ENCODE assay signal across 22 cellular contexts in the genomic region with DNA sequence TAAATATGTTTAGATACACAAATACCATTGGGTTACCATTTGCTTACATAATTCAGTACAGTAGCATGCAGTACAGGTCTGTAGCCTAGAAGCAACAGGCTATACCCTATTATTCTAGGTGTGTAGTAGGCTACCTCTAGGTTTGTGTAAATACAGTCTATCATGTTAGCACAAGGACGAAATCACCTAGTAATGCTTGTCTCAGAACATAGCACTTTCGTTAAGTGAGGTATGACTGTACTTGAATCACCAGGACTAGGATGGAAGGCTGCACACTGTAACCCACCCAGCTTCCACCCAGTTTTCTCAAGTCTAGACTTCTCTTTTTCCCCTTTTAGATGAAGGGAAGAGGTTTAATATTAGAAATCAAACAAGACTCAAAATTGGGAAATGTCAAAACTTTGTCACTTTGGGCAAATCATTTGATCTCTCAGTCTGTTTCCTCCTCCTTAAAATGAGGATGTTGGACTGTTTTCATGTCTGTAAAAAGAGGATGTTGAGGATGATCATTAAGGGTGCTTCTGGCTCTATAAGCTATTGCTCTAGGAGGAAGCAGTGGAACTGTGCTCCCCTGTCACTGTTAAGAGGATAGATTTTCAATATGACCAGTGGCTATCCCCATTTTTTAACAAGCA. TPM values are rescaled to one million over a fixed set of nuclear protein-coding genes. Genes with fewer than 3 reads are reported as not detected.
A peak's percentile ranks its signal among the peaks of the same experiment; 100 is the strongest.
DNase-seq lines count a peak whose midpoint lies in the region; ATAC-seq and TF ChIP-seq lines count a peak whose summit lies in the region.
"Had no signal": no experiment of that assay in that cellular context is flagged by ENCODE, and none has a peak within 500 bp of the region (broad histone marks: within the 10 kb centered on the region; RNA-seq: fewer than 3 reads in every experiment).

No MANE protein-coding gene starts in this region.

- no peak for TF ChIP-seq CTCF in left ventricle myocardium inferior (IDR thresholded peaks at IDR 0.05; ENCODE audit: borderline replicate concordance)

- H3K36me3 ChIP-seq in left ventricle myocardium inferior, result no peaks in the 10 kb centered on the region
- H3K36me3 ChIP-seq: neural progenitor cell had no signal

- ATAC-seq in left ventricle myocardium superior (no peak), HG02970 (IDR thresholded peaks at IDR 0.05; ENCODE audit: low FRiP score, unreplicated experiment) (no peak), HG03196 (IDR thresholded peaks at IDR 0.05; ENCODE audit: unreplicated experiment) (no peak), HG03432 (IDR thresholded peaks at IDR 0.05; ENCODE audit: unreplicated experiment) (no peak)
- ATAC-seq: foreskin keratinocyte had no signal

- H3K9me3 ChIP-seq in left ventricle myocardium inferior (replicated peaks), result peaks cover 5% of the 10 kb centered on the region
- H3K9me3 ChIP-seq: SK-N-SH had no signal

- H3K4me1 ChIP-seq in left ventricle myocardium inferior, result peaks cover 35% of the 10 kb centered on the region
- H3K4me1 ChIP-seq: foreskin keratinocyte had no signal

- DNase-seq in left ventricle myocardium inferior (no peak), left ventricle myocardium superior (no peak), OCI-M1 (lab: John Stamatoyannopoulos, UW) (peak; percentile 64), epithelial cell of prostate (ENCODE audit: low read depth, low spot score) (no peak), NCI-H2196 (lab: John Stamatoyannopoulos, UW; ENCODE audit: unreplicated experiment) (no peak)
- DNase-seq: activated CD4-positive, alpha-beta T cell treated with anti-CD3 and anti-CD28 coated beads, Interleukin-2, amount 10 ng/mL, durations not matched to agents 7 days and 5 days; activated gamma-delta T cell treated with Interleukin-2 at 50 U/mL for 16 hours; amniotic stem cell; DMS 273 treated with DMSO at 0.1 percent for 48 hours; foreskin keratinocyte; kidney glomerular epithelial cell; NCI-H1417; NCI-H2171 treated with DMSO at 0.1 percent for 48 hours; SK-N-SH; small intestine; stimulated activated CD4-positive, alpha-beta T cell treated with anti-CD3 and anti-CD28 coated beads, Interleukin-4, amount 100 ng/mL, for 1 hour; T1000 had no signal

- intact Hi-C loops in left ventricle myocardium inferior (cut with micrococcal nuclease), result no loop called here
- intact Hi-C loops in left ventricle myocardium superior (cut with micrococcal nuclease), result no loop called here

- peak overlapping the region; percentile 16 for H3K27ac ChIP-seq in left ventricle myocardium inferior (replicated peaks)
- peak overlapping the region; percentile 0 for H3K27ac ChIP-seq in epithelial cell of prostate
- H3K27ac ChIP-seq: C4-2B, foreskin keratinocyte, neural progenitor cell had no signal

- H3K27me3 ChIP-seq in left ventricle myocardium inferior (ENCODE audit: low read depth), result no peaks in the 10 kb centered on the region
- H3K27me3 ChIP-seq: foreskin keratinocyte, neural progenitor cell had no signal

- no peak overlapping the region for H3K4me3 ChIP-seq in left ventricle myocardium inferior
- H3K4me3 ChIP-seq: neural progenitor cell had no signal

RNA-seq across cellular contexts. Expression of gene SOCS6, which starts 3.8 kb away (rescaled TPM):
- total RNA-seq in left ventricle myocardium inferior, result 20.2 TPM
- 23.2 TPM for total RNA-seq in left ventricle myocardium superior
